ENCODE assay signal across 22 cellular contexts in the genomic region with DNA sequence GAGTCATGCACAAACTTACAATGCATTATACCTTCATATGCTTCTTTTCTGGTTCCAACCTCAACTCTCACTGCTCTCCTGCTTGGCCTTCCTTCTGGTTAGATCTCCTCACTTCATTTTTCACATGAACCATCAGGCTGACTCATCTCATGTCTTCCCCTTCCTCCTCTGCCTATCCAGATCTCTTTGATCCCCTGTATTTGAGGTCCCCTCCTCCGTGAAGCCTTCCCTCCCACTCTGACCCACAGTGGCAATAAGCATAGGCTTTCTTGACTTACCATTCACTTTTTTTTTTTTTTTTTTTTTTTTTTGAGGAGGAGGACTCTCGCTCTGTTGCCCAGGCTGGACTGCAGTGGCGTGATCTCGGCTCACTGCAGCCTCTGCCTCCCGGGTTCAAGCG. TPM values are rescaled to one million over a fixed set of nuclear protein-coding genes. Genes with fewer than 3 reads are reported as not detected.
DNase-seq lines count a peak whose midpoint lies in the region; ATAC-seq and TF ChIP-seq lines count a peak whose summit lies in the region.
"Had no signal": no experiment of that assay in that cellular context is flagged by ENCODE, and none has a peak within 500 bp of the region (broad histone marks: within the 10 kb centered on the region; RNA-seq: fewer than 3 reads in every experiment).

No MANE protein-coding gene starts in this region.

- no peak overlapping the region for H3K27ac Mint-ChIP-seq in activated naive CD8-positive, alpha-beta T cell treated with anti-CD3 and anti-CD28 coated beads, Interleukin-2, amount 10 ng/mL, durations not matched to agents 7 days and 5 days
- H3K27ac Mint-ChIP-seq in activated naive CD8-positive, alpha-beta T cell treated with anti-CD3 and anti-CD28 coated beads for 36 hours = no peak overlapping the region
- peak overlapping the region; percentile 26 for H3K27ac Mint-ChIP-seq in activated T-helper 2 cell treated with anti-CD3 and anti-CD28 coated beads, Interferon-gamma antibody, Interleukin-2, Interleukin-4, amounts not matched to agents 10 μg/mL and 5 μg/mL and 100 μg/mL, durations not matched to agents 14 hours and 24 hours and 36 hours
- peak overlapping the region in 1 of 2 donors; percentile 51 for H3K27ac Mint-ChIP-seq in stimulated activated naive CD8-positive, alpha-beta T cell treated with anti-CD3 and anti-CD28 coated beads, Interleukin-15, amount 100 ng/mL, for 72 hours
- H3K27ac Mint-ChIP-seq: H9 had no signal

- peak; percentile 43 for DNase-seq in activated CD4-positive, alpha-beta T cell treated with anti-CD3 and anti-CD28 coated beads for 48 hours
- no peak for DNase-seq in activated CD4-positive, alpha-beta T cell treated with anti-CD3 and anti-CD28 coated beads, Interleukin-2, amount 50 U/mL, for 1 hour
- no peak for DNase-seq in activated naive CD8-positive, alpha-beta T cell treated with anti-CD3 and anti-CD28 coated beads, Interleukin-2, amount 10 ng/mL, durations not matched to agents 7 days and 5 days
- DNase-seq in activated naive CD8-positive, alpha-beta T cell treated with anti-CD3 and anti-CD28 coated beads for 36 hours = no peak
- no peak for DNase-seq in activated T-helper 2 cell treated with anti-CD3 and anti-CD28 coated beads, Interferon-gamma antibody, Interleukin-2, Interleukin-4, amounts not matched to agents 10 μg/mL and 5 μg/mL and 100 μg/mL, durations not matched to agents 14 hours and 24 hours and 36 hours (ENCODE audit: low spot score)
- no peak for DNase-seq in stimulated activated naive CD8-positive, alpha-beta T cell treated with anti-CD3 and anti-CD28 coated beads, Interleukin-15, amount 100 ng/mL, for 72 hours
- DNase-seq in spleen (no peak), occipital lobe (lab: John Stamatoyannopoulos, UW) (no peak)
- DNase-seq: BE2C; CD4-positive, CD25-positive, alpha-beta regulatory T cell; COR-L47; DMS 273 treated with DMSO at 0.1 percent for 48 hours; DND-41; H9; NCI-H1048; NCI-H1436; NCI-H1930; NCI-H345; NCI-H524 treated with DMSO at 0.1 percent for 48 hours; PC-3; RPMI8226 had no signal

- H3K4me1 Mint-ChIP-seq in activated naive CD8-positive, alpha-beta T cell treated with anti-CD3 and anti-CD28 coated beads, Interleukin-2, amount 10 ng/mL, durations not matched to agents 7 days and 5 days = peaks cover 5% of the 10 kb centered on the region
- H3K4me1 Mint-ChIP-seq in activated naive CD8-positive, alpha-beta T cell treated with anti-CD3 and anti-CD28 coated beads for 36 hours = peaks cover 11% of the 10 kb centered on the region
- peaks cover 36% of the 10 kb centered on the region for H3K4me1 Mint-ChIP-seq in activated T-helper 2 cell treated with anti-CD3 and anti-CD28 coated beads, Interferon-gamma antibody, Interleukin-2, Interleukin-4, amounts not matched to agents 10 μg/mL and 5 μg/mL and 100 μg/mL, durations not matched to agents 14 hours and 24 hours and 36 hours (ENCODE audit: low read depth)
- H3K4me1 Mint-ChIP-seq in stimulated activated naive CD8-positive, alpha-beta T cell treated with anti-CD3 and anti-CD28 coated beads, Interleukin-15, amount 100 ng/mL, for 72 hours = peaks cover 21% of the 10 kb centered on the region

- 80 to 83% (median 82%) methylated on average over 6 of the region's 6 CpGs for WGBS in spleen, 5 donors

- H3K27me3 ChIP-seq in spleen (replicated peaks in 1 of 7) = peaks cover 0 to 1% (median 0%) of the 10 kb centered on the region in 7 donors
- H3K27me3 ChIP-seq: BE2C had no signal

- no peaks in the 10 kb centered on the region for H3K9me3 ChIP-seq in spleen
- H3K9me3 ChIP-seq: BE2C had no signal

- no peak for TF ChIP-seq CTCF in spleen (IDR thresholded peaks at IDR 0.05 in 8 of 11, conservative IDR thresholded peaks at IDR 0.05 in 3 of 11)

- no peaks in the 10 kb centered on the region for H3K9me3 Mint-ChIP-seq in activated naive CD8-positive, alpha-beta T cell treated with anti-CD3 and anti-CD28 coated beads, Interleukin-2, amount 10 ng/mL, durations not matched to agents 7 days and 5 days
- no peaks in the 10 kb centered on the region for H3K9me3 Mint-ChIP-seq in activated naive CD8-positive, alpha-beta T cell treated with anti-CD3 and anti-CD28 coated beads for 36 hours
- no peaks in the 10 kb centered on the region for H3K9me3 Mint-ChIP-seq in activated T-helper 2 cell treated with anti-CD3 and anti-CD28 coated beads, Interferon-gamma antibody, Interleukin-2, Interleukin-4, amounts not matched to agents 10 μg/mL and 5 μg/mL and 100 μg/mL, durations not matched to agents 14 hours and 24 hours and 36 hours
- no peaks in the 10 kb centered on the region for H3K9me3 Mint-ChIP-seq in stimulated activated naive CD8-positive, alpha-beta T cell treated with anti-CD3 and anti-CD28 coated beads, Interleukin-15, amount 100 ng/mL, for 72 hours
- H3K9me3 Mint-ChIP-seq: H9 had no signal

- peaks cover 8% of the 10 kb centered on the region for H3K27me3 Mint-ChIP-seq in activated naive CD8-positive, alpha-beta T cell treated with anti-CD3 and anti-CD28 coated beads, Interleukin-2, amount 10 ng/mL, durations not matched to agents 7 days and 5 days
- peaks cover 8% of the 10 kb centered on the region for H3K27me3 Mint-ChIP-seq in activated naive CD8-positive, alpha-beta T cell treated with anti-CD3 and anti-CD28 coated beads for 36 hours
- no peaks in the 10 kb centered on the region for H3K27me3 Mint-ChIP-seq in activated T-helper 2 cell treated with anti-CD3 and anti-CD28 coated beads, Interferon-gamma antibody, Interleukin-2, Interleukin-4, amounts not matched to agents 10 μg/mL and 5 μg/mL and 100 μg/mL, durations not matched to agents 14 hours and 24 hours and 36 hours (ENCODE audit: low read depth)
- peaks cover 7% of the 10 kb centered on the region for H3K27me3 Mint-ChIP-seq in stimulated activated naive CD8-positive, alpha-beta T cell treated with anti-CD3 and anti-CD28 coated beads, Interleukin-15, amount 100 ng/mL, for 72 hours

- H3K4me1 ChIP-seq in spleen = peaks cover 0 to 5% (median 0%) of the 10 kb centered on the region in 6 donors

- intact Hi-C loops in activated T-helper 2 cell treated with anti-CD3 and anti-CD28 coated beads, Interferon-gamma antibody, Interleukin-2, Interleukin-4, amounts not matched to agents 10 μg/mL and 5 μg/mL and 100 μg/mL, durations not matched to agents 14 hours and 24 hours and 36 hours (cut with micrococcal nuclease) = loop anchor here (1.0 kb wide), 1 partner anchor 17 kb away; a partner anchor contains a TSS
- intact Hi-C loops in spleen (cut with DNase I; ENCODE audit: low total_unique reads) = no loop called here

- no peaks in the 10 kb centered on the region for H3K36me3 Mint-ChIP-seq in activated naive CD8-positive, alpha-beta T cell treated with anti-CD3 and anti-CD28 coated beads, Interleukin-2, amount 10 ng/mL, durations not matched to agents 7 days and 5 days
- no peaks in the 10 kb centered on the region for H3K36me3 Mint-ChIP-seq in activated naive CD8-positive, alpha-beta T cell treated with anti-CD3 and anti-CD28 coated beads for 36 hours
- H3K36me3 Mint-ChIP-seq in activated T-helper 2 cell treated with anti-CD3 and anti-CD28 coated beads, Interferon-gamma antibody, Interleukin-2, Interleukin-4, amounts not matched to agents 10 μg/mL and 5 μg/mL and 100 μg/mL, durations not matched to agents 14 hours and 24 hours and 36 hours (ENCODE audit: low read depth) = no peaks in the 10 kb centered on the region
- H3K36me3 Mint-ChIP-seq: CD4-positive, CD25-positive, alpha-beta regulatory T cell had no signal

- H3K36me3 ChIP-seq in spleen = no peaks in the 10 kb centered on the region
- H3K36me3 ChIP-seq: BE2C had no signal

- ATAC-seq in activated naive CD8-positive, alpha-beta T cell treated with anti-CD3 and anti-CD28 coated beads, Interleukin-2, amount 10 ng/mL, durations not matched to agents 7 days and 5 days (ENCODE audit: low read depth) = peak; percentile 23
- peak; percentile 32 for ATAC-seq in stimulated activated naive CD8-positive, alpha-beta T cell treated with anti-CD3 and anti-CD28 coated beads, Interleukin-15, amount 100 ng/mL, for 72 hours
- ATAC-seq: PC-3 had no signal

- no peak overlapping the region for H3K4me3 ChIP-seq in spleen

- no peak for TF ChIP-seq POLR2A in spleen (IDR thresholded peaks at IDR 0.05)

- POLR2A ChIA-PET in activated naive CD8-positive, alpha-beta T cell treated with anti-CD3 and anti-CD28 coated beads, Interleukin-2, amount 10 ng/mL, durations not matched to agents 7 days and 5 days (lab: Charles Lee) = interaction anchor here (1.4 kb wide), 1 partner anchor 16 kb away, joined by 5 read pairs; no protein-coding TSS in a partner anchor

- H3K4me3 Mint-ChIP-seq in activated naive CD8-positive, alpha-beta T cell treated with anti-CD3 and anti-CD28 coated beads, Interleukin-2, amount 10 ng/mL, durations not matched to agents 7 days and 5 days = no peak overlapping the region
- H3K4me3 Mint-ChIP-seq in activated naive CD8-positive, alpha-beta T cell treated with anti-CD3 and anti-CD28 coated beads for 36 hours = no peak overlapping the region
- H3K4me3 Mint-ChIP-seq in activated T-helper 2 cell treated with anti-CD3 and anti-CD28 coated beads, Interferon-gamma antibody, Interleukin-2, Interleukin-4, amounts not matched to agents 10 μg/mL and 5 μg/mL and 100 μg/mL, durations not matched to agents 14 hours and 24 hours and 36 hours (ENCODE audit: low read depth) = no peak overlapping the region
- no peak overlapping the region for H3K4me3 Mint-ChIP-seq in stimulated activated naive CD8-positive, alpha-beta T cell treated with anti-CD3 and anti-CD28 coated beads, Interleukin-15, amount 100 ng/mL, for 72 hours
- H3K4me3 Mint-ChIP-seq: CD4-positive, CD25-positive, alpha-beta regulatory T cell; H9 had no signal

- H3K27ac ChIP-seq in spleen = no peak overlapping the region
- H3K27ac ChIP-seq: KMS-11 had no signal

RNA-seq across cellular contexts. Expression of a gene that starts 14.7 kb away (rescaled TPM):
- total RNA-seq in activated naive CD8-positive, alpha-beta T cell treated with anti-CD3 and anti-CD28 coated beads, Interleukin-2, amount 10 ng/mL, durations not matched to agents 7 days and 5 days = 10 to 100 TPM; 31.3 to 33.3 TPM
- total RNA-seq in activated naive CD8-positive, alpha-beta T cell treated with anti-CD3 and anti-CD28 coated beads for 36 hours = 10 to 100 TPM; 10.8 TPM
- total RNA-seq in activated T-helper 2 cell treated with anti-CD3 and anti-CD28 coated beads, Interferon-gamma antibody, Interleukin-2, Interleukin-4, amounts not matched to agents 10 μg/mL and 5 μg/mL and 100 μg/mL, durations not matched to agents 14 hours and 24 hours and 36 hours = 20.4 and 20.7 TPM in 2 replicates
- total RNA-seq in spleen (1 to 10 TPM in 2 of 7 donors, under 1 TPM in 5; 0.26 to 1.3 (median 0.54) TPM), occipital lobe (16.2 TPM)
- polyA plus RNA-seq in spleen = under 1 TPM; 0.16 to 0.33 (median 0.22) TPM

RNA-seq across cellular contexts. Expression of a gene that starts 17.4 kb away (rescaled TPM):
- 100 to 1,000 TPM; 132 to 135 TPM for total RNA-seq in activated naive CD8-positive, alpha-beta T cell treated with anti-CD3 and anti-CD28 coated beads, Interleukin-2, amount 10 ng/mL, durations not matched to agents 7 days and 5 days
- 100 to 1,000 TPM; 111 to 119 TPM for total RNA-seq in activated naive CD8-positive, alpha-beta T cell treated with anti-CD3 and anti-CD28 coated beads for 36 hours
- total RNA-seq in activated T-helper 2 cell treated with anti-CD3 and anti-CD28 coated beads, Interferon-gamma antibody, Interleukin-2, Interleukin-4, amounts not matched to agents 10 μg/mL and 5 μg/mL and 100 μg/mL, durations not matched to agents 14 hours and 24 hours and 36 hours = 77.8 and 82.8 TPM in 2 replicates
- 10 to 100 TPM in 4 of 7 donors, 1 to 10 TPM in 3; 8.1 to 21.1 (median 11.3) TPM for total RNA-seq in spleen
- 1 to 10 TPM; 3.4 to 6.9 (median 5.8) TPM for polyA plus RNA-seq in spleen
- total RNA-seq in occipital lobe = 22.0 TPM

RNA-seq across cellular contexts. Expression of a gene that starts 42.4 kb away (rescaled TPM):
- 10 to 100 TPM; 57.2 to 68.1 TPM for total RNA-seq in activated naive CD8-positive, alpha-beta T cell treated with anti-CD3 and anti-CD28 coated beads, Interleukin-2, amount 10 ng/mL, durations not matched to agents 7 days and 5 days
- 10 to 100 TPM; 65.8 to 74.8 TPM for total RNA-seq in activated naive CD8-positive, alpha-beta T cell treated with anti-CD3 and anti-CD28 coated beads for 36 hours
- total RNA-seq in activated T-helper 2 cell treated with anti-CD3 and anti-CD28 coated beads, Interferon-gamma antibody, Interleukin-2, Interleukin-4, amounts not matched to agents 10 μg/mL and 5 μg/mL and 100 μg/mL, durations not matched to agents 14 hours and 24 hours and 36 hours = 71.5 and 76.8 TPM in 2 replicates
- total RNA-seq in spleen = 10 to 100 TPM; 47.3 to 85.7 (median 60.3) TPM
- 10 to 100 TPM; 17.4 to 25.3 (median 18.1) TPM for polyA plus RNA-seq in spleen
- 49.3 TPM for total RNA-seq in occipital lobe
